In genomic region chr3:156010829-156011228, GRCh38 we compare ENCODE assay signal across 9 cellular contexts.
DNase-seq lines count a peak whose midpoint lies in the region; ATAC-seq and TF ChIP-seq lines count a peak whose summit lies in the region.
"Had no signal": no experiment of that assay in that cellular context is flagged by ENCODE, and none has a peak within 500 bp of the region (broad histone marks: within the 10 kb centered on the region; RNA-seq: fewer than 3 reads in every experiment).

No MANE protein-coding gene starts in this region.

- no peak overlapping the region for H3K4me3 ChIP-seq in NB4 (ENCODE audit: low read depth, low read length)
- no peak overlapping the region for H3K4me3 ChIP-seq in gastroesophageal sphincter

- peaks cover 7% of the 10 kb centered on the region for H3K27me3 Mint-ChIP-seq in osteocyte (ENCODE audit: unreplicated experiment)
- H3K27me3 Mint-ChIP-seq in T-cell = peaks cover 11 to 18% of the 10 kb centered on the region in 2 donors

- no peaks in the 10 kb centered on the region for H3K9me3 ChIP-seq in gastroesophageal sphincter

- no peak overlapping the region for H3K27ac ChIP-seq in gastroesophageal sphincter

- H3K27me3 ChIP-seq in gastroesophageal sphincter = no peaks in the 10 kb centered on the region

- no peak for TF ChIP-seq EP300 in gastroesophageal sphincter (IDR thresholded peaks at IDR 0.05)

- 33 to 53% methylated on average over 2 to 3 of the region's 3 CpGs for WGBS in gastroesophageal sphincter (ENCODE audit: low coverage in 1 of 2), 2 donors

- no peak overlapping the region for H3K27ac Mint-ChIP-seq in osteocyte (ENCODE audit: unreplicated experiment)
- H3K27ac Mint-ChIP-seq in T-cell = no peak overlapping the region
- H3K27ac Mint-ChIP-seq: activated naive CD8-positive, alpha-beta T cell had no signal

- CTCF ChIA-PET in T-cell (lab: Charles Lee) = interaction anchor here in 1 of 2 donors (1.1 kb wide), 1 partner anchor 205 kb away, joined by 3 read pairs; the partner anchor contains the start of gene C3orf33

- TF ChIP-seq POLR2A in NB4 (IDR thresholded peaks at IDR 0.05; ENCODE audit: extremely low read depth, insufficient read length) (no peak), gastroesophageal sphincter (IDR thresholded peaks at IDR 0.05) (no peak)

- ATAC-seq in T-cell (replicated peaks in 1 of 4) = no peak
- no peak for ATAC-seq in GM21360 (IDR thresholded peaks at IDR 0.05; ENCODE audit: unreplicated experiment)
- ATAC-seq in gastroesophageal sphincter = no peak

- DNase-seq in NB4 (ENCODE audit: low read depth) = peak; percentile 28
- peak; percentile 26 for DNase-seq in cerebellar cortex (ENCODE audit: low spot score)
- DNase-seq in osteocyte (ENCODE audit: extremely low spot score, unreplicated experiment) = no peak
- no peak for DNase-seq in T-cell
- DNase-seq: NK-92 treated with Interleukin-12 subunit alpha and Interleukin-12 subunit beta, amount 100 ng/mL, for 24 hours had no signal

- no peaks in the 10 kb centered on the region for H3K4me1 ChIP-seq in gastroesophageal sphincter

- H3K4me3 Mint-ChIP-seq in osteocyte (ENCODE audit: unreplicated experiment) (no peak overlapping the region), T-cell (no peak overlapping the region)
- H3K4me3 Mint-ChIP-seq: activated naive CD8-positive, alpha-beta T cell had no signal

- no peaks in the 10 kb centered on the region for H3K9me3 Mint-ChIP-seq in osteocyte (ENCODE audit: unreplicated experiment)
- no peaks in the 10 kb centered on the region for H3K9me3 Mint-ChIP-seq in T-cell

- H3K36me3 Mint-ChIP-seq in osteocyte (ENCODE audit: unreplicated experiment) = no peaks in the 10 kb centered on the region
- no peaks in the 10 kb centered on the region for H3K36me3 Mint-ChIP-seq in T-cell
- H3K36me3 Mint-ChIP-seq: activated naive CD8-positive, alpha-beta T cell had no signal

- no peaks in the 10 kb centered on the region for H3K36me3 ChIP-seq in gastroesophageal sphincter

- POLR2A ChIA-PET in T-cell (lab: Charles Lee) = no interaction called here

- H3K4me1 Mint-ChIP-seq in osteocyte (ENCODE audit: unreplicated experiment) (no peaks in the 10 kb centered on the region), T-cell (no peaks in the 10 kb centered on the region)

- TF ChIP-seq CTCF in GM12872 (IDR thresholded peaks at IDR 0.05; ENCODE audit: insufficient read depth, low read depth, low read length) (peak; percentile 36; the same call in 1 of the 3 replicates), NB4 (IDR thresholded peaks at IDR 0.05; ENCODE audit: low read depth, low read length) (peak; percentile 31), osteocyte (IDR thresholded peaks at IDR 0.05) (peak; percentile 60), gastroesophageal sphincter (IDR thresholded peaks at IDR 0.05) (no peak)

Comparison
In these comparisons a context has a peak if more than half of its experiments do, and no peak if none do; other contexts are left out.
1. CTCF ChIP-seq: peak in GM12872 (single experiment), NB4 (single experiment) and osteocyte (single experiment); none in gastroesophageal sphincter (0 of 4).
2. DNase-seq: peak in NB4 (single experiment) and cerebellar cortex (single experiment); none in osteocyte (single experiment) and T-cell (0 of 34).